2 cellular contexts compared by ENCODE assay signal in the genomic region with DNA sequence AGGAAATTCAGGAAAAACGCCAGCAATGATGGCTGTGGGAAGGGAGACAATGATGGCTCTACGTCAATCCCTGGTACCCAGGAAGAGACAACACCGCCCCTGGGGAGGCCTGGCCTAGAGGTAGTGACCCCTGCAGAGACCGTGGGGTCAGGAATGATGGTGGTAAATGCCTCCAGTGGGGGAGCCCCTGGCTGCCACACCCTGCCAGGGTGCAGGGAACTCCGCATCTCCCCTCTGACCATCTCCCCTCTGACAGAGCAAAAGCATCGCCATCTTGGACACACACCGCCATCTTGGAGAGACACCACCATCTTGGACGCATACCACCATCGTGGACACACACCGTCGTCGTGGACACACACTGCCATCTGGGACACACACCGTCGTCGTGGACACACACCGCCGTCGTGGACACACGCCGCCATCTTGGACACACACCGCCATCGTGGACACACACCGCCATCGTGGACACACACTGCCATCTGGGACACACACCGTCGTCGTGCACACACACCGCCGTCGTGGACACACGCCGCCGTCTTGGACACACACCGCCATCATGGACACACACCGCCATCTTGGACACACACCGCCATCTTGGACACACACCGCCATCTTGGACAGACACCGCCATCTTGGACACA.
A peak's percentile ranks its signal among the peaks of the same experiment; 100 is the strongest.
TF ChIP-seq lines count a peak whose summit lies in the region.

No MANE protein-coding gene starts in this region.

TF ChIP-seq in HepG2, 621 proteins besides CTCF, POLR2A, EP300 and RAD21:
- TF ChIP-seq ZZZ3 (CRISPR knock-in tag; IDR thresholded peaks at IDR 0.05; ENCODE audit: borderline replicate concordance) (no peak), ZNF597 (CRISPR knock-in tag; IDR thresholded peaks at IDR 0.05) (no peak), JUNB (CRISPR knock-in tag; IDR thresholded peaks at IDR 0.05; ENCODE audit: borderline replicate concordance) (no peak), CCDC6 (CRISPR knock-in tag; IDR thresholded peaks at IDR 0.05) (no peak), ZNF207 (IDR thresholded peaks at IDR 0.05; ENCODE audit: borderline replicate concordance) (no peak), REXO4 (CRISPR knock-in tag; IDR thresholded peaks at IDR 0.05; ENCODE audit: borderline replicate concordance) (no peak), NFE2L1 (CRISPR knock-in tag; IDR thresholded peaks at IDR 0.05; ENCODE audit: borderline replicate concordance) (no peak), TOPORS (CRISPR knock-in tag; IDR thresholded peaks at IDR 0.05) (no peak), ZNF343 (CRISPR knock-in tag; IDR thresholded peaks at IDR 0.05) (no peak), ZNF468 (CRISPR knock-in tag; IDR thresholded peaks at IDR 0.05) (no peak), RFXAP (CRISPR knock-in tag; IDR thresholded peaks at IDR 0.05; ENCODE audit: borderline replicate concordance) (no peak), ZNF800 (CRISPR knock-in tag; IDR thresholded peaks at IDR 0.05) (no peak), MTF2 (CRISPR knock-in tag; IDR thresholded peaks at IDR 0.05; ENCODE audit: borderline replicate concordance) (no peak), SOX6 (IDR thresholded peaks at IDR 0.05) (no peak), SOX6 (CRISPR knock-in tag; IDR thresholded peaks at IDR 0.05) (no peak)
- TF ChIP-seq, protein P1, sequence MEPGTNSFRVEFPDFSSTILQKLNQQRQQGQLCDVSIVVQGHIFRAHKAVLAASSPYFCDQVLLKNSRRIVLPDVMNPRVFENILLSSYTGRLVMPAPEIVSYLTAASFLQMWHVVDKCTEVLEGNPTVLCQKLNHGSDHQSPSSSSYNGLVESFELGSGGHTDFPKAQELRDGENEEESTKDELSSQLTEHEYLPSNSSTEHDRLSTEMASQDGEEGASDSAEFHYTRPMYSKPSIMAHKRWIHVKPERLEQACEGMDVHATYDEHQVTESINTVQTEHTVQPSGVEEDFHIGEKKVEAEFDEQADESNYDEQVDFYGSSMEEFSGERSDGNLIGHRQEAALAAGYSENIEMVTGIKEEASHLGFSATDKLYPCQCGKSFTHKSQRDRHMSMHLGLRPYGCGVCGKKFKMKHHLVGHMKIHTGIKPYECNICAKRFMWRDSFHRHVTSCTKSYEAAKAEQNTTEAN (CRISPR knock-in tag; conservative IDR thresholded peaks at IDR 0.05): no peak
- TF ChIP-seq, protein P2, sequence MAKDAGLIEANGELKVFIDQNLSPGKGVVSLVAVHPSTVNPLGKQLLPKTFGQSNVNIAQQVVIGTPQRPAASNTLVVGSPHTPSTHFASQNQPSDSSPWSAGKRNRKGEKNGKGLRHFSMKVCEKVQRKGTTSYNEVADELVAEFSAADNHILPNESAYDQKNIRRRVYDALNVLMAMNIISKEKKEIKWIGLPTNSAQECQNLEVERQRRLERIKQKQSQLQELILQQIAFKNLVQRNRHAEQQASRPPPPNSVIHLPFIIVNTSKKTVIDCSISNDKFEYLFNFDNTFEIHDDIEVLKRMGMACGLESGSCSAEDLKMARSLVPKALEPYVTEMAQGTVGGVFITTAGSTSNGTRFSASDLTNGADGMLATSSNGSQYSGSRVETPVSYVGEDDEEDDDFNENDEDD (CRISPR knock-in tag; IDR thresholded peaks at IDR 0.05; ENCODE audit: borderline replicate concordance): no peak
TF ChIP-seq in HepG2: peak in this region for 0.

TF ChIP-seq in GM12878, 131 proteins besides CTCF, POLR2A, EP300 and RAD21:
- no peak for TF ChIP-seq TCF3 (IDR thresholded peaks at IDR 0.05; ENCODE audit: borderline replicate concordance, insufficient read depth, low read depth, low read length)
- TF ChIP-seq, protein P3, sequence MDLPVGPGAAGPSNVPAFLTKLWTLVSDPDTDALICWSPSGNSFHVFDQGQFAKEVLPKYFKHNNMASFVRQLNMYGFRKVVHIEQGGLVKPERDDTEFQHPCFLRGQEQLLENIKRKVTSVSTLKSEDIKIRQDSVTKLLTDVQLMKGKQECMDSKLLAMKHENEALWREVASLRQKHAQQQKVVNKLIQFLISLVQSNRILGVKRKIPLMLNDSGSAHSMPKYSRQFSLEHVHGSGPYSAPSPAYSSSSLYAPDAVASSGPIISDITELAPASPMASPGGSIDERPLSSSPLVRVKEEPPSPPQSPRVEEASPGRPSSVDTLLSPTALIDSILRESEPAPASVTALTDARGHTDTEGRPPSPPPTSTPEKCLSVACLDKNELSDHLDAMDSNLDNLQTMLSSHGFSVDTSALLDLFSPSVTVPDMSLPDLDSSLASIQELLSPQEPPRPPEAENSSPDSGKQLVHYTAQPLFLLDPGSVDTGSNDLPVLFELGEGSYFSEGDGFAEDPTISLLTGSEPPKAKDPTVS (IDR thresholded peaks at IDR 0.05; ENCODE audit: low read depth, low read length): no peak
- peak; percentile 70 for TF ChIP-seq YY1 (IDR thresholded peaks at IDR 0.05; ENCODE audit: low read depth, low read length)
